22 cellular contexts compared by ENCODE assay signal in genomic region chr4:185825737-185826136, GRCh38. TPM values are rescaled to one million over a fixed set of nuclear protein-coding genes. Genes with fewer than 3 reads are reported as not detected.
DNase-seq lines count a peak whose midpoint lies in the region; ATAC-seq and TF ChIP-seq lines count a peak whose summit lies in the region.
"Had no signal": no experiment of that assay in that cellular context is flagged by ENCODE, and none has a peak within 500 bp of the region (broad histone marks: within the 10 kb centered on the region; RNA-seq: fewer than 3 reads in every experiment).

No MANE protein-coding gene starts in this region.

- peak; percentile 35 for DNase-seq in activated CD4-positive, alpha-beta T cell treated with anti-CD3 and anti-CD28 coated beads, Interleukin-2, amount 10 ng/mL, durations not matched to agents 24 days and 14 days
- DNase-seq in activated CD4-positive, alpha-beta T cell treated with anti-CD3 and anti-CD28 coated beads for 1 hour = no peak
- no peak for DNase-seq in body of pancreas
- no peak for DNase-seq in mesendoderm
- DNase-seq in T-helper 17 cell = no peak
- DNase-seq in MV-4-11 (lab: John Stamatoyannopoulos, UW) = no peak
- DNase-seq: 8988T; ACHN; BE2C; CD8-positive, alpha-beta memory T cell; Karpas-422; NCI-H1105 treated with DMSO at 0.1 percent for 48 hours; NCI-H146; NCI-H1930; NCI-H526 treated with DMSO at 0.1 percent for 48 hours; Right ventricle myocardium superior; RPMI8226 had no signal

- H2BK5ac ChIP-seq in mesendoderm (ENCODE audit: low read length) = no peak overlapping the region

- no peaks in the 10 kb centered on the region for H3K79me2 ChIP-seq in mesendoderm (ENCODE audit: control insufficient read depth, insufficient read depth, low read length)

- H3K4me3 Mint-ChIP-seq in activated CD4-positive, alpha-beta T cell treated with anti-CD3 and anti-CD28 coated beads, Interleukin-2, amount 10 ng/mL, durations not matched to agents 24 days and 14 days = no peak overlapping the region
- no peak overlapping the region for H3K4me3 Mint-ChIP-seq in T-helper 17 cell
- H3K4me3 Mint-ChIP-seq: CD14-positive monocyte; CD8-positive, alpha-beta memory T cell had no signal

- H3K9me3 ChIP-seq in body of pancreas (no peaks in the 10 kb centered on the region), T-helper 17 cell (ENCODE audit: control insufficient read depth, low read length, poor library complexity, severe bottlenecking) (no peaks in the 10 kb centered on the region)
- H3K9me3 ChIP-seq: BE2C, SJSA1 had no signal

- H3K27me3 Mint-ChIP-seq in activated CD4-positive, alpha-beta T cell treated with anti-CD3 and anti-CD28 coated beads, Interleukin-2, amount 10 ng/mL, durations not matched to agents 24 days and 14 days = no peaks in the 10 kb centered on the region
- peaks cover 7% of the 10 kb centered on the region for H3K27me3 Mint-ChIP-seq in T-helper 17 cell
- H3K27me3 Mint-ChIP-seq: CD8-positive, alpha-beta memory T cell had no signal

- 49 to 71% methylated on average over 6 of the region's 6 CpGs for WGBS in body of pancreas, 2 donors
- WGBS in mesendoderm (ENCODE audit: extremely low coverage, insufficient coverage, low lambda C conversion rate) = no CpG with 5 or more reads among the region's 6 CpGs

- H3K4ac ChIP-seq in mesendoderm (ENCODE audit: low read depth, low read length) = peak overlapping the region; percentile 1

- no peaks in the 10 kb centered on the region for H3K36me3 Mint-ChIP-seq in activated CD4-positive, alpha-beta T cell treated with anti-CD3 and anti-CD28 coated beads, Interleukin-2, amount 10 ng/mL, durations not matched to agents 24 days and 14 days (ENCODE audit: low read depth)
- no peaks in the 10 kb centered on the region for H3K36me3 Mint-ChIP-seq in T-helper 17 cell (ENCODE audit: low read depth)
- H3K36me3 Mint-ChIP-seq: CD14-positive monocyte; CD8-positive, alpha-beta memory T cell had no signal

- intact Hi-C loops in activated CD4-positive, alpha-beta T cell treated with anti-CD3 and anti-CD28 coated beads, Interleukin-2, amount 10 ng/mL, durations not matched to agents 24 days and 14 days (cut with micrococcal nuclease) = no loop called here
- intact Hi-C loops in body of pancreas (cut with DNase I) = no loop called here

- TF ChIP-seq CTCF in body of pancreas (IDR thresholded peaks at IDR 0.05) = no peak

- no peak overlapping the region for H3K18ac ChIP-seq in mesendoderm (ENCODE audit: low read length)

- no peaks in the 10 kb centered on the region for H3K4me1 Mint-ChIP-seq in activated CD4-positive, alpha-beta T cell treated with anti-CD3 and anti-CD28 coated beads, Interleukin-2, amount 10 ng/mL, durations not matched to agents 24 days and 14 days
- H3K4me1 Mint-ChIP-seq in T-helper 17 cell = no peaks in the 10 kb centered on the region
- H3K4me1 Mint-ChIP-seq: CD14-positive monocyte; CD8-positive, alpha-beta memory T cell had no signal

- no peak overlapping the region for H3K4me2 ChIP-seq in mesendoderm (ENCODE audit: low read length)

- H3K27me3 ChIP-seq in body of pancreas = no peaks in the 10 kb centered on the region
- H3K27me3 ChIP-seq in mesendoderm (ENCODE audit: insufficient read depth, low read length, poor library complexity) = no peaks in the 10 kb centered on the region
- H3K27me3 ChIP-seq: BE2C, SJSA1 had no signal

- H3K27ac Mint-ChIP-seq in activated CD4-positive, alpha-beta T cell treated with anti-CD3 and anti-CD28 coated beads, Interleukin-2, amount 10 ng/mL, durations not matched to agents 24 days and 14 days = no peak overlapping the region
- no peak overlapping the region for H3K27ac Mint-ChIP-seq in T-helper 17 cell
- H3K27ac Mint-ChIP-seq: CD14-positive monocyte; CD8-positive, alpha-beta memory T cell had no signal

- ATAC-seq in body of pancreas = no peak
- ATAC-seq in T-helper 17 cell = no peak
- no peak for ATAC-seq in GM19395 (IDR thresholded peaks at IDR 0.05; ENCODE audit: unreplicated experiment)
- no peak for ATAC-seq in GM19328 (IDR thresholded peaks at IDR 0.05; ENCODE audit: unreplicated experiment)
- ATAC-seq: HCT116 had no signal

- H3K36me3 ChIP-seq in body of pancreas (replicated peaks in 1 of 2; ENCODE audit: insufficient read depth in 1 of 2, low read depth in 2 of 2) (no peaks in the 10 kb centered on the region), mesendoderm (ENCODE audit: control insufficient read depth, insufficient read depth, low read length) (no peaks in the 10 kb centered on the region)
- H3K36me3 ChIP-seq: BE2C, SJSA1 had no signal

- H2BK120ac ChIP-seq in mesendoderm (ENCODE audit: low read depth, low read length) = no peak overlapping the region

- H3K56ac ChIP-seq in mesendoderm (ENCODE audit: low read length) = no peak overlapping the region

- no peak overlapping the region for H2AK5ac ChIP-seq in mesendoderm (ENCODE audit: low read length)

- no peak overlapping the region for H3K9ac ChIP-seq in mesendoderm (ENCODE audit: low read length)

- no peak for TF ChIP-seq POLR2A in body of pancreas (IDR thresholded peaks at IDR 0.05)

- H3K4me1 ChIP-seq in body of pancreas (peaks cover 70% of the 10 kb centered on the region), mesendoderm (ENCODE audit: control insufficient read depth, low read depth, low read length) (peaks cover 7% of the 10 kb centered on the region)
- H3K4me1 ChIP-seq: BE2C had no signal

- H3K4me3 ChIP-seq in body of pancreas = no peak overlapping the region
- no peak overlapping the region for H3K4me3 ChIP-seq in mesendoderm (ENCODE audit: low read length)
- H3K4me3 ChIP-seq: SJSA1 had no signal

- H2BK15ac ChIP-seq in mesendoderm (replicated peaks; ENCODE audit: low read depth) = no peak overlapping the region

- H3K27ac ChIP-seq in body of pancreas (peak overlapping the region; percentile 54 to 97 (median 94)), mesendoderm (ENCODE audit: low read depth, low read length) (no peak overlapping the region)
- H3K27ac ChIP-seq: SJSA1 had no signal

- no peak overlapping the region for H4K8ac ChIP-seq in mesendoderm (ENCODE audit: low read depth, low read length)

- no peaks in the 10 kb centered on the region for H3K9me3 Mint-ChIP-seq in activated CD4-positive, alpha-beta T cell treated with anti-CD3 and anti-CD28 coated beads, Interleukin-2, amount 10 ng/mL, durations not matched to agents 24 days and 14 days

- H3K23ac ChIP-seq in mesendoderm (ENCODE audit: low read length) = no peak overlapping the region

- no peak overlapping the region for H4K5ac ChIP-seq in mesendoderm (ENCODE audit: low read length)

- H3K79me1 ChIP-seq in mesendoderm (ENCODE audit: low read length) = no peaks in the 10 kb centered on the region

RNA-seq across cellular contexts. Expression of gene SORBS2, which starts 13.7 kb away (rescaled TPM):
- not detected in 2 replicates for total RNA-seq in activated CD4-positive, alpha-beta T cell treated with anti-CD3 and anti-CD28 coated beads, Interleukin-2, amount 10 ng/mL, durations not matched to agents 24 days and 14 days
- total RNA-seq in body of pancreas (100 to 1,000 TPM; 210 to 218 TPM), T-helper 17 cell (under 1 TPM in 1 of 2 donors, not detected in 1; 0.07 TPM)
- polyA plus RNA-seq in mesendoderm (2013, experiment 1 of 2) = 0.67 TPM
- 0.76 TPM for polyA plus RNA-seq in mesendoderm (2013, experiment 2 of 2)
- total RNA-seq: CD8-positive, alpha-beta memory T cell had no signal
- polyA plus RNA-seq: CD14-positive monocyte; CD8-positive, alpha-beta memory T cell had no signal

Comparison
In these comparisons a context has a peak if more than half of its experiments do, and no peak if none do; other contexts are left out.
1. RNA of gene SORBS2, which starts 13.7 kb away (total RNA-seq): 210 to 218 TPM in body of pancreas; 0.07 TPM in T-helper 17 cell and not detected in activated CD4-positive, alpha-beta T cell treated with anti-CD3 and anti-CD28 coated beads, Interleukin-2, amount 10 ng/mL, durations not matched to agents 24 days and 14 days; every median in the first group is over 100 times any median in the second.